ENCODE assay signal across 1 cellular context in the genomic region with DNA sequence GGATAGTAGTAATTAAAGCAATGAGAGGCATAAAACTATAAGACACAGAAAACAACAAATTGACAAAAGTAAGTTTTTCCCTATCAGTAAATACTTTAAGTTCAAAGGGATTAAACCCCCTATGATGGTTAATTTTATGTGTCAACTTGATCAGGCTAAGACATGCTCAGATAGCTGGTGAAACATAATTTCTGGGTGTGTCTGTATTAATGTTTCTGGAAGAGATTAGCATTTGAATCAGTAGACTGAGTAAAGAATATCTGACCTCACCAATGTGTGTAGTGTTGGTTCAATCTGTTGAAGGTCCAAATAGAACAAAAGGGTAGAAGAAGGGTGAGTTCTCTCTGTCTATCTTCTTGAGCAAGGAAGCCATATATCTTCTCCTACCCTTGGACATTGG.
TF ChIP-seq lines count a peak whose summit lies in the region.

No MANE protein-coding gene starts in this region.

TF ChIP-seq in K562, 482 proteins besides CTCF, POLR2A, EP300 and RAD21 (continued from another document):
- TF ChIP-seq ZNF318 (IDR thresholded peaks at IDR 0.05; ENCODE audit: borderline replicate concordance in 1 of 2, low read depth in 1 of 2) (no peak), HDAC1 (IDR thresholded peaks at IDR 0.05) (no peak), EGR1 (conservative IDR thresholded peaks at IDR 0.05) (no peak), MITF (IDR thresholded peaks at IDR 0.05) (no peak), RFX5 (IDR thresholded peaks at IDR 0.05; ENCODE audit: low read depth, low read length) (no peak), JUND (IDR thresholded peaks at IDR 0.05; ENCODE audit: borderline replicate concordance, low read depth, low read length) (no peak), JUND (tag; IDR thresholded peaks at IDR 0.05; ENCODE audit: borderline replicate concordance, low read depth, low read length) (no peak), TRIM24 (IDR thresholded peaks at IDR 0.05) (no peak), PML (IDR thresholded peaks at IDR 0.05; ENCODE audit: low read length) (no peak), PHTF2 (CRISPR knock-in tag; IDR thresholded peaks at IDR 0.05) (no peak), LCOR (CRISPR knock-in tag; IDR thresholded peaks at IDR 0.05) (no peak), ERF (CRISPR knock-in tag; IDR thresholded peaks at IDR 0.05) (no peak)
- TF ChIP-seq, protein P1, sequence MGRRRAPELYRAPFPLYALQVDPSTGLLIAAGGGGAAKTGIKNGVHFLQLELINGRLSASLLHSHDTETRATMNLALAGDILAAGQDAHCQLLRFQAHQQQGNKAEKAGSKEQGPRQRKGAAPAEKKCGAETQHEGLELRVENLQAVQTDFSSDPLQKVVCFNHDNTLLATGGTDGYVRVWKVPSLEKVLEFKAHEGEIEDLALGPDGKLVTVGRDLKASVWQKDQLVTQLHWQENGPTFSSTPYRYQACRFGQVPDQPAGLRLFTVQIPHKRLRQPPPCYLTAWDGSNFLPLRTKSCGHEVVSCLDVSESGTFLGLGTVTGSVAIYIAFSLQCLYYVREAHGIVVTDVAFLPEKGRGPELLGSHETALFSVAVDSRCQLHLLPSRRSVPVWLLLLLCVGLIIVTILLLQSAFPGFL (CRISPR knock-in tag; IDR thresholded peaks at IDR 0.05): no peak
